1 cellular context compared by ENCODE assay signal in the genomic region with DNA sequence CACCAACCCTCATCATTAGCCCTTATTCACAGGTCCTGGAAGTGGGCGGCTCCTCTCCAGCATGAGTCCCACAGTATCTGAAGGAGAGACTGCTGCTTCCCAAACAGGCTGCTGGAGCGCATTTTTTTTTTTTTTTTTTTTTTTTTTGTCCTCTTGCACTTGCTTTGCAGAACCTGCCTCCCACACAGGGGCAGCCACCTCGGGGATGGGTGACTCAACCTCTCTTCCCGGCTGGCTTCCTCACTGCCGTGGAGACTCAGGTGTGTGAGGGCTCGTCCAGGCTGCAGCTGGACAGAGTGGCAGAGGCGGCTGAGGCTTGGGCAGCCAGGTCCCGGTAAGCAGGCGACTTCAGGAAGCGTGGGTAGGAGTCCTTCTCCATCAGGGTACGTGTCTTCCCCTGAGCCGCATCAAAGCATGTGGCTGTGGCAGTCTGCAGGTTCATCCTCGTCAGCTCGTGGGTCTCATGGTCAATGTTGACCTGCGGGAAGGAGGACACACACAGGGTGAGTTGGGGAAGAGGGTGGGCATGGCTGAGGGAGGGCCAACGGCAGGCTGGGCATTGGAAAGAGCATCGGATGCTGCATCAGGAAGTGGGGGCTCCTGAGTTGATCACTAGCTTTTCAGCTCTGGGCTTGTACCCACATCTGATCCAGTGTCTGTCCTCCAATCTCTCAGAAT.
TF ChIP-seq lines count a peak whose summit lies in the region.

No MANE protein-coding gene starts in this region.

TF ChIP-seq in HepG2, 621 proteins besides CTCF, POLR2A, EP300 and RAD21:
- TF ChIP-seq GTF3A (CRISPR knock-in tag; conservative IDR thresholded peaks at IDR 0.05) (no peak), ZNF205 (CRISPR knock-in tag; IDR thresholded peaks at IDR 0.05) (no peak), ZFAT (CRISPR knock-in tag; conservative IDR thresholded peaks at IDR 0.05) (no peak), ZNF34 (CRISPR knock-in tag; IDR thresholded peaks at IDR 0.05; ENCODE audit: borderline replicate concordance) (no peak), YEATS4 (CRISPR knock-in tag; IDR thresholded peaks at IDR 0.05; ENCODE audit: borderline replicate concordance) (no peak), ZNF343 (CRISPR knock-in tag; IDR thresholded peaks at IDR 0.05) (no peak), HES4 (CRISPR knock-in tag; IDR thresholded peaks at IDR 0.05; ENCODE audit: borderline replicate concordance) (no peak), IRX3 (CRISPR knock-in tag; IDR thresholded peaks at IDR 0.05; ENCODE audit: borderline replicate concordance, low read depth) (no peak), NFKBIZ (CRISPR knock-in tag; IDR thresholded peaks at IDR 0.05) (no peak), KDM4B (CRISPR knock-in tag; IDR thresholded peaks at IDR 0.05) (no peak), ZNF790 (CRISPR knock-in tag; IDR thresholded peaks at IDR 0.05; ENCODE audit: borderline replicate concordance) (no peak), MTA1 (CRISPR knock-in tag; IDR thresholded peaks at IDR 0.05; ENCODE audit: borderline replicate concordance) (no peak), ZNF781 (CRISPR knock-in tag; IDR thresholded peaks at IDR 0.05; ENCODE audit: borderline replicate concordance, not compliant biosample characterization) (no peak)
- TF ChIP-seq, protein P1, sequence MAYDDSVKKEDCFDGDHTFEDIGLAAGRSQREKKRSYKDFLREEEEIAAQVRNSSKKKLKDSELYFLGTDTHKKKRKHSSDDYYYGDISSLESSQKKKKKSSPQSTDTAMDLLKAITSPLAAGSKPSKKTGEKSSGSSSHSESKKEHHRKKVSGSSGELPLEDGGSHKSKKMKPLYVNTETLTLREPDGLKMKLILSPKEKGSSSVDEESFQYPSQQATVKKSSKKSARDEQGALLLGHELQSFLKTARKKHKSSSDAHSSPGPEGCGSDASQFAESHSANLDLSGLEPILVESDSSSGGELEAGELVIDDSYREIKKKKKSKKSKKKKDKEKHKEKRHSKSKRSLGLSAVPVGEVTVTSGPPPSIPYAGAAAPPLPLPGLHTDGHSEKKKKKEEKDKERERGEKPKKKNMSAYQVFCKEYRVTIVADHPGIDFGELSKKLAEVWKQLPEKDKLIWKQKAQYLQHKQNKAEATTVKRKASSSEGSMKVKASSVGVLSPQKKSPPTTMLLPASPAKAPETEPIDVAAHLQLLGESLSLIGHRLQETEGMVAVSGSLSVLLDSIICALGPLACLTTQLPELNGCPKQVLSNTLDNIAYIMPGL (CRISPR knock-in tag; IDR thresholded peaks at IDR 0.05; ENCODE audit: borderline replicate concordance in 1 of 2, low read depth in 1 of 2): no peak
- TF ChIP-seq, protein P2, sequence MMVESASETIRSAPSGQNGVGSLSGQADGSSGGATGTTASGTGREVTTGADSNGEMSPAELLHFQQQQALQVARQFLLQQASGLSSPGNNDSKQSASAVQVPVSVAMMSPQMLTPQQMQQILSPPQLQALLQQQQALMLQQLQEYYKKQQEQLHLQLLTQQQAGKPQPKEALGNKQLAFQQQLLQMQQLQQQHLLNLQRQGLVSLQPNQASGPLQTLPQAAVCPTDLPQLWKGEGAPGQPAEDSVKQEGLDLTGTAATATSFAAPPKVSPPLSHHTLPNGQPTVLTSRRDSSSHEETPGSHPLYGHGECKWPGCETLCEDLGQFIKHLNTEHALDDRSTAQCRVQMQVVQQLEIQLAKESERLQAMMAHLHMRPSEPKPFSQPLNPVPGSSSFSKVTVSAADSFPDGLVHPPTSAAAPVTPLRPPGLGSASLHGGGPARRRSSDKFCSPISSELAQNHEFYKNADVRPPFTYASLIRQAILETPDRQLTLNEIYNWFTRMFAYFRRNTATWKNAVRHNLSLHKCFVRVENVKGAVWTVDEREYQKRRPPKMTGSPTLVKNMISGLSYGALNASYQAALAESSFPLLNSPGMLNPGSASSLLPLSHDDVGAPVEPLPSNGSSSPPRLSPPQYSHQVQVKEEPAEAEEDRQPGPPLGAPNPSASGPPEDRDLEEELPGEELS (CRISPR knock-in tag; IDR thresholded peaks at IDR 0.05): no peak
- TF ChIP-seq, protein P3, sequence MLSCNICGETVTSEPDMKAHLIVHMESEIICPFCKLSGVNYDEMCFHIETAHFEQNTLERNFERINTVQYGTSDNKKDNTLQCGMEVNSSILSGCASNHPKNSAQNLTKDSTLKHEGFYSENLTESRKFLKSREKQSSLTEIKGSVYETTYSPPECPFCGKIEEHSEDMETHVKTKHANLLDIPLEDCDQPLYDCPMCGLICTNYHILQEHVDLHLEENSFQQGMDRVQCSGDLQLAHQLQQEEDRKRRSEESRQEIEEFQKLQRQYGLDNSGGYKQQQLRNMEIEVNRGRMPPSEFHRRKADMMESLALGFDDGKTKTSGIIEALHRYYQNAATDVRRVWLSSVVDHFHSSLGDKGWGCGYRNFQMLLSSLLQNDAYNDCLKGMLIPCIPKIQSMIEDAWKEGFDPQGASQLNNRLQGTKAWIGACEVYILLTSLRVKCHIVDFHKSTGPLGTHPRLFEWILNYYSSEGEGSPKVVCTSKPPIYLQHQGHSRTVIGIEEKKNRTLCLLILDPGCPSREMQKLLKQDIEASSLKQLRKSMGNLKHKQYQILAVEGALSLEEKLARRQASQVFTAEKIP (CRISPR knock-in tag; IDR thresholded peaks at IDR 0.05; ENCODE audit: borderline replicate concordance): no peak
- TF ChIP-seq, protein P4, sequence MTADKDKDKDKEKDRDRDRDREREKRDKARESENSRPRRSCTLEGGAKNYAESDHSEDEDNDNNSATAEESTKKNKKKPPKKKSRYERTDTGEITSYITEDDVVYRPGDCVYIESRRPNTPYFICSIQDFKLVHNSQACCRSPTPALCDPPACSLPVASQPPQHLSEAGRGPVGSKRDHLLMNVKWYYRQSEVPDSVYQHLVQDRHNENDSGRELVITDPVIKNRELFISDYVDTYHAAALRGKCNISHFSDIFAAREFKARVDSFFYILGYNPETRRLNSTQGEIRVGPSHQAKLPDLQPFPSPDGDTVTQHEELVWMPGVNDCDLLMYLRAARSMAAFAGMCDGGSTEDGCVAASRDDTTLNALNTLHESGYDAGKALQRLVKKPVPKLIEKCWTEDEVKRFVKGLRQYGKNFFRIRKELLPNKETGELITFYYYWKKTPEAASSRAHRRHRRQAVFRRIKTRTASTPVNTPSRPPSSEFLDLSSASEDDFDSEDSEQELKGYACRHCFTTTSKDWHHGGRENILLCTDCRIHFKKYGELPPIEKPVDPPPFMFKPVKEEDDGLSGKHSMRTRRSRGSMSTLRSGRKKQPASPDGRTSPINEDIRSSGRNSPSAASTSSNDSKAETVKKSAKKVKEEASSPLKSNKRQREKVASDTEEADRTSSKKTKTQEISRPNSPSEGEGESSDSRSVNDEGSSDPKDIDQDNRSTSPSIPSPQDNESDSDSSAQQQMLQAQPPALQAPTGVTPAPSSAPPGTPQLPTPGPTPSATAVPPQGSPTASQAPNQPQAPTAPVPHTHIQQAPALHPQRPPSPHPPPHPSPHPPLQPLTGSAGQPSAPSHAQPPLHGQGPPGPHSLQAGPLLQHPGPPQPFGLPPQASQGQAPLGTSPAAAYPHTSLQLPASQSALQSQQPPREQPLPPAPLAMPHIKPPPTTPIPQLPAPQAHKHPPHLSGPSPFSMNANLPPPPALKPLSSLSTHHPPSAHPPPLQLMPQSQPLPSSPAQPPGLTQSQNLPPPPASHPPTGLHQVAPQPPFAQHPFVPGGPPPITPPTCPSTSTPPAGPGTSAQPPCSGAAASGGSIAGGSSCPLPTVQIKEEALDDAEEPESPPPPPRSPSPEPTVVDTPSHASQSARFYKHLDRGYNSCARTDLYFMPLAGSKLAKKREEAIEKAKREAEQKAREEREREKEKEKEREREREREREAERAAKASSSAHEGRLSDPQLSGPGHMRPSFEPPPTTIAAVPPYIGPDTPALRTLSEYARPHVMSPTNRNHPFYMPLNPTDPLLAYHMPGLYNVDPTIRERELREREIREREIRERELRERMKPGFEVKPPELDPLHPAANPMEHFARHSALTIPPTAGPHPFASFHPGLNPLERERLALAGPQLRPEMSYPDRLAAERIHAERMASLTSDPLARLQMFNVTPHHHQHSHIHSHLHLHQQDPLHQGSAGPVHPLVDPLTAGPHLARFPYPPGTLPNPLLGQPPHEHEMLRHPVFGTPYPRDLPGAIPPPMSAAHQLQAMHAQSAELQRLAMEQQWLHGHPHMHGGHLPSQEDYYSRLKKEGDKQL (CRISPR knock-in tag; IDR thresholded peaks at IDR 0.05; ENCODE audit: low read depth): no peak
- TF ChIP-seq, protein P5, sequence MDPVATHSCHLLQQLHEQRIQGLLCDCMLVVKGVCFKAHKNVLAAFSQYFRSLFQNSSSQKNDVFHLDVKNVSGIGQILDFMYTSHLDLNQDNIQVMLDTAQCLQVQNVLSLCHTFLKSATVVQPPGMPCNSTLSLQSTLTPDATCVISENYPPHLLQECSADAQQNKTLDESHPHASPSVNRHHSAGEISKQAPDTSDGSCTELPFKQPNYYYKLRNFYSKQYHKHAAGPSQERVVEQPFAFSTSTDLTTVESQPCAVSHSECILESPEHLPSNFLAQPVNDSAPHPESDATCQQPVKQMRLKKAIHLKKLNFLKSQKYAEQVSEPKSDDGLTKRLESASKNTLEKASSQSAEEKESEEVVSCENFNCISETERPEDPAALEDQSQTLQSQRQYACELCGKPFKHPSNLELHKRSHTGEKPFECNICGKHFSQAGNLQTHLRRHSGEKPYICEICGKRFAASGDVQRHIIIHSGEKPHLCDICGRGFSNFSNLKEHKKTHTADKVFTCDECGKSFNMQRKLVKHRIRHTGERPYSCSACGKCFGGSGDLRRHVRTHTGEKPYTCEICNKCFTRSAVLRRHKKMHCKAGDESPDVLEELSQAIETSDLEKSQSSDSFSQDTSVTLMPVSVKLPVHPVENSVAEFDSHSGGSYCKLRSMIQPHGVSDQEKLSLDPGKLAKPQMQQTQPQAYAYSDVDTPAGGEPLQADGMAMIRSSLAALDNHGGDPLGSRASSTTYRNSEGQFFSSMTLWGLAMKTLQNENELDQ (CRISPR knock-in tag; IDR thresholded peaks at IDR 0.05; ENCODE audit: borderline replicate concordance): no peak
- TF ChIP-seq, protein P6, sequence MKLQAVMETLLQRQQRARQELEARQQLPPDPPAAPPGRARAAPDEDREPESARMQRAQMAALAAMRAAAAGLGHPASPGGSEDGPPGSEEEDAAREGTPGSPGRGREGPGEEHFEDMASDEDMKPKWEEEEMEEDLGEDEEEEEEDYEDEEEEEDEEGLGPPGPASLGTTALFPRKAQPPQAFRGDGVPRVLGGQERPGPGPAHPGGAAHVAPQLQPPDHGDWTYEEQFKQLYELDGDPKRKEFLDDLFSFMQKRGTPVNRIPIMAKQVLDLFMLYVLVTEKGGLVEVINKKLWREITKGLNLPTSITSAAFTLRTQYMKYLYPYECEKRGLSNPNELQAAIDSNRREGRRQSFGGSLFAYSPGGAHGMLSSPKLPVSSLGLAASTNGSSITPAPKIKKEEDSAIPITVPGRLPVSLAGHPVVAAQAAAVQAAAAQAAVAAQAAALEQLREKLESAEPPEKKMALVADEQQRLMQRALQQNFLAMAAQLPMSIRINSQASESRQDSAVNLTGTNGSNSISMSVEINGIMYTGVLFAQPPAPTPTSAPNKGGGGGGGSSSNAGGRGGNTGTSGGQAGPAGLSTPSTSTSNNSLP (IDR thresholded peaks at IDR 0.05; ENCODE audit: low read depth, low read length): no peak
